Comparison of ENCODE assay signal across 1 cellular context in the genomic region with DNA sequence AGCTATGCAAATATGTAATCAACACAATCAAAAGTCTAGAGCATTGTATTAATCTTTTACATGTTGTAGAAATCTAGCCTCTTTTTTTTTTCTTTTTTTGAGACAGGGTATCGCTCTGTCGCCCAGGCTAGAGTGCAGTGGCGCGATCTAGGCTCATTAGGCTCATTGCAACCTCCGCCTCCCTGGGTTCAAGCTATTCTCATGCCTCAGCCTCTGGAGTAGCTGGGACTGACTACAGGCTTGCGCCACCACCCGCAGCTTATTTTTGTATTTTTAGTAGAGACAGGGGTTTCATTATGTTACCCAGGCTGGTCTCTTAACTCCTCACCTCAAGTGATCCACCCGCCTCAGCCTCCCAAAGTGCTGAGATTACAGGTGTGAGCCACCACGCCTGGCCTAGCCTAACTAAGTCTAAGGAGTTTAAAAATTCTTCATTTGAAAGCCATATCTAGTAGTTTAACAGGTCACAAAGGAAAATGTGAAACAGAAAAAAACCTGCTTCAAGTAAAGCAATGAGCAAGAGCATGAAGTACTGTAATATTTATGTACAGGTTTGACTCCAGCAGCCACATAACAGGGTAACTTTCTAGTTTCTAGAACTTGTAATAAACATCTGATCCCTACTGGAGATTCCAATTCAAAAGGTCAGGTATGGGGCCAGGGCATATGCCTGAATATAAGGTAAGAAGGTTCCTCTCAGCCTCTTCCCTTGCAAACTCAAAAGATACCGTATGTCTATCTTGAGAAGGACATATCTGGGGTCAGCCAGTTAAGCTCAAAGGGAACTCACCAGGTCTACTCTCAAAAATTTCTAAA.
TF ChIP-seq lines count a peak whose summit lies in the region.

No MANE protein-coding gene starts in this region.

TF ChIP-seq in K562, 482 proteins besides CTCF, POLR2A, EP300 and RAD21:
- TF ChIP-seq, protein P1, sequence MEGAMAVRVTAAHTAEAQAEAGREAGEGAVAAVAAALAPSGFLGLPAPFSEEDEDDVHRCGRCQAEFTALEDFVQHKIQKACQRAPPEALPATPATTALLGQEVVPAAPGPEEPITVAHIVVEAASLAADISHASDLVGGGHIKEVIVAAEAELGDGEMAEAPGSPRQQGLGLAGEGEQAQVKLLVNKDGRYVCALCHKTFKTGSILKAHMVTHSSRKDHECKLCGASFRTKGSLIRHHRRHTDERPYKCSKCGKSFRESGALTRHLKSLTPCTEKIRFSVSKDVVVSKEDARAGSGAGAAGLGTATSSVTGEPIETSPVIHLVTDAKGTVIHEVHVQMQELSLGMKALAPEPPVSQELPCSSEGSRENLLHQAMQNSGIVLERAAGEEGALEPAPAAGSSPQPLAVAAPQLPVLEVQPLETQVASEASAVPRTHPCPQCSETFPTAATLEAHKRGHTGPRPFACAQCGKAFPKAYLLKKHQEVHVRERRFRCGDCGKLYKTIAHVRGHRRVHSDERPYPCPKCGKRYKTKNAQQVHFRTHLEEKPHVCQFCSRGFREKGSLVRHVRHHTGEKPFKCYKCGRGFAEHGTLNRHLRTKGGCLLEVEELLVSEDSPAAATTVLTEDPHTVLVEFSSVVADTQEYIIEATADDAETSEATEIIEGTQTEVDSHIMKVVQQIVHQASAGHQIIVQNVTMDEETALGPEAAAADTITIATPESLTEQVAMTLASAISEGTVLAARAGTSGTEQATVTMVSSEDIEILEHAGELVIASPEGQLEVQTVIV (CRISPR knock-in tag; IDR thresholded peaks at IDR 0.05; ENCODE audit: borderline replicate concordance) = no peak
- TF ChIP-seq ILK (tag; IDR thresholded peaks at IDR 0.05; ENCODE audit: borderline replicate concordance, low read depth) (no peak), HNRNPLL (IDR thresholded peaks at IDR 0.05; ENCODE audit: low read depth, low read length, poor library complexity, severe bottlenecking) (no peak), TEAD1 (CRISPR knock-in tag; IDR thresholded peaks at IDR 0.05) (no peak), CTBP1 (IDR thresholded peaks at IDR 0.05; ENCODE audit: borderline replicate concordance) (no peak), ZNF354B (CRISPR knock-in tag; IDR thresholded peaks at IDR 0.05) (no peak), NR3C1 (CRISPR knock-in tag; IDR thresholded peaks at IDR 0.05) (no peak), PPARD (CRISPR knock-in tag; IDR thresholded peaks at IDR 0.05) (no peak), SIN3A (IDR thresholded peaks at IDR 0.05; ENCODE audit: borderline replicate concordance in 2 of 2, control insufficient read depth in 1 of 2, low read depth in 2 of 2, low read length in 2 of 2) (no peak), ETS2 (tag; IDR thresholded peaks at IDR 0.05; ENCODE audit: borderline replicate concordance, poor library complexity, severe bottlenecking) (no peak), TBP (optimal IDR thresholded peaks at IDR 0.05; ENCODE audit: low read depth, low read length) (no peak), JUN (IDR thresholded peaks at IDR 0.05; ENCODE audit: borderline replicate concordance, low read depth, low read length) (no peak), JUN (CRISPR knock-in tag; IDR thresholded peaks at IDR 0.05; ENCODE audit: borderline replicate concordance) (no peak)
- TF ChIP-seq, protein P2, sequence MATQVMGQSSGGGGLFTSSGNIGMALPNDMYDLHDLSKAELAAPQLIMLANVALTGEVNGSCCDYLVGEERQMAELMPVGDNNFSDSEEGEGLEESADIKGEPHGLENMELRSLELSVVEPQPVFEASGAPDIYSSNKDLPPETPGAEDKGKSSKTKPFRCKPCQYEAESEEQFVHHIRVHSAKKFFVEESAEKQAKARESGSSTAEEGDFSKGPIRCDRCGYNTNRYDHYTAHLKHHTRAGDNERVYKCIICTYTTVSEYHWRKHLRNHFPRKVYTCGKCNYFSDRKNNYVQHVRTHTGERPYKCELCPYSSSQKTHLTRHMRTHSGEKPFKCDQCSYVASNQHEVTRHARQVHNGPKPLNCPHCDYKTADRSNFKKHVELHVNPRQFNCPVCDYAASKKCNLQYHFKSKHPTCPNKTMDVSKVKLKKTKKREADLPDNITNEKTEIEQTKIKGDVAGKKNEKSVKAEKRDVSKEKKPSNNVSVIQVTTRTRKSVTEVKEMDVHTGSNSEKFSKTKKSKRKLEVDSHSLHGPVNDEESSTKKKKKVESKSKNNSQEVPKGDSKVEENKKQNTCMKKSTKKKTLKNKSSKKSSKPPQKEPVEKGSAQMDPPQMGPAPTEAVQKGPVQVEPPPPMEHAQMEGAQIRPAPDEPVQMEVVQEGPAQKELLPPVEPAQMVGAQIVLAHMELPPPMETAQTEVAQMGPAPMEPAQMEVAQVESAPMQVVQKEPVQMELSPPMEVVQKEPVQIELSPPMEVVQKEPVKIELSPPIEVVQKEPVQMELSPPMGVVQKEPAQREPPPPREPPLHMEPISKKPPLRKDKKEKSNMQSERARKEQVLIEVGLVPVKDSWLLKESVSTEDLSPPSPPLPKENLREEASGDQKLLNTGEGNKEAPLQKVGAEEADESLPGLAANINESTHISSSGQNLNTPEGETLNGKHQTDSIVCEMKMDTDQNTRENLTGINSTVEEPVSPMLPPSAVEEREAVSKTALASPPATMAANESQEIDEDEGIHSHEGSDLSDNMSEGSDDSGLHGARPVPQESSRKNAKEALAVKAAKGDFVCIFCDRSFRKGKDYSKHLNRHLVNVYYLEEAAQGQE (CRISPR knock-in tag; IDR thresholded peaks at IDR 0.05; ENCODE audit: low read depth) = no peak
- TF ChIP-seq, protein P3, sequence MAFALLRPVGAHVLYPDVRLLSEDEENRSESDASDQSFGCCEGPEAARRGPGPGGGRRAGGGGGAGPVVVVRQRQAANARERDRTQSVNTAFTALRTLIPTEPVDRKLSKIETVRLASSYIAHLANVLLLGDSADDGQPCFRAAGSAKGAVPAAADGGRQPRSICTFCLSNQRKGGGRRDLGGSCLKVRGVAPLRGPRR (CRISPR knock-in tag; IDR thresholded peaks at IDR 0.05) = no peak
- TF ChIP-seq, protein P4, sequence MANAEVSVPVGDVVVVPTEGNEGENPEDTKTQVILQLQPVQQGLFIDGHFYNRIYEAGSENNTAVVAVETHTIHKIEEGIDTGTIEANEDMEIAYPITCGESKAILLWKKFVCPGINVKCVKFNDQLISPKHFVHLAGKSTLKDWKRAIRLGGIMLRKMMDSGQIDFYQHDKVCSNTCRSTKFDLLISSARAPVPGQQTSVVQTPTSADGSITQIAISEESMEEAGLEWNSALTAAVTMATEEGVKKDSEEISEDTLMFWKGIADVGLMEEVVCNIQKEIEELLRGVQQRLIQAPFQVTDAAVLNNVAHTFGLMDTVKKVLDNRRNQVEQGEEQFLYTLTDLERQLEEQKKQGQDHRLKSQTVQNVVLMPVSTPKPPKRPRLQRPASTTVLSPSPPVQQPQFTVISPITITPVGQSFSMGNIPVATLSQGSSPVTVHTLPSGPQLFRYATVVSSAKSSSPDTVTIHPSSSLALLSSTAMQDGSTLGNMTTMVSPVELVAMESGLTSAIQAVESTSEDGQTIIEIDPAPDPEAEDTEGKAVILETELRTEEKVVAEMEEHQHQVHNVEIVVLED (CRISPR knock-in tag; IDR thresholded peaks at IDR 0.05) = no peak
- TF ChIP-seq, protein P5, sequence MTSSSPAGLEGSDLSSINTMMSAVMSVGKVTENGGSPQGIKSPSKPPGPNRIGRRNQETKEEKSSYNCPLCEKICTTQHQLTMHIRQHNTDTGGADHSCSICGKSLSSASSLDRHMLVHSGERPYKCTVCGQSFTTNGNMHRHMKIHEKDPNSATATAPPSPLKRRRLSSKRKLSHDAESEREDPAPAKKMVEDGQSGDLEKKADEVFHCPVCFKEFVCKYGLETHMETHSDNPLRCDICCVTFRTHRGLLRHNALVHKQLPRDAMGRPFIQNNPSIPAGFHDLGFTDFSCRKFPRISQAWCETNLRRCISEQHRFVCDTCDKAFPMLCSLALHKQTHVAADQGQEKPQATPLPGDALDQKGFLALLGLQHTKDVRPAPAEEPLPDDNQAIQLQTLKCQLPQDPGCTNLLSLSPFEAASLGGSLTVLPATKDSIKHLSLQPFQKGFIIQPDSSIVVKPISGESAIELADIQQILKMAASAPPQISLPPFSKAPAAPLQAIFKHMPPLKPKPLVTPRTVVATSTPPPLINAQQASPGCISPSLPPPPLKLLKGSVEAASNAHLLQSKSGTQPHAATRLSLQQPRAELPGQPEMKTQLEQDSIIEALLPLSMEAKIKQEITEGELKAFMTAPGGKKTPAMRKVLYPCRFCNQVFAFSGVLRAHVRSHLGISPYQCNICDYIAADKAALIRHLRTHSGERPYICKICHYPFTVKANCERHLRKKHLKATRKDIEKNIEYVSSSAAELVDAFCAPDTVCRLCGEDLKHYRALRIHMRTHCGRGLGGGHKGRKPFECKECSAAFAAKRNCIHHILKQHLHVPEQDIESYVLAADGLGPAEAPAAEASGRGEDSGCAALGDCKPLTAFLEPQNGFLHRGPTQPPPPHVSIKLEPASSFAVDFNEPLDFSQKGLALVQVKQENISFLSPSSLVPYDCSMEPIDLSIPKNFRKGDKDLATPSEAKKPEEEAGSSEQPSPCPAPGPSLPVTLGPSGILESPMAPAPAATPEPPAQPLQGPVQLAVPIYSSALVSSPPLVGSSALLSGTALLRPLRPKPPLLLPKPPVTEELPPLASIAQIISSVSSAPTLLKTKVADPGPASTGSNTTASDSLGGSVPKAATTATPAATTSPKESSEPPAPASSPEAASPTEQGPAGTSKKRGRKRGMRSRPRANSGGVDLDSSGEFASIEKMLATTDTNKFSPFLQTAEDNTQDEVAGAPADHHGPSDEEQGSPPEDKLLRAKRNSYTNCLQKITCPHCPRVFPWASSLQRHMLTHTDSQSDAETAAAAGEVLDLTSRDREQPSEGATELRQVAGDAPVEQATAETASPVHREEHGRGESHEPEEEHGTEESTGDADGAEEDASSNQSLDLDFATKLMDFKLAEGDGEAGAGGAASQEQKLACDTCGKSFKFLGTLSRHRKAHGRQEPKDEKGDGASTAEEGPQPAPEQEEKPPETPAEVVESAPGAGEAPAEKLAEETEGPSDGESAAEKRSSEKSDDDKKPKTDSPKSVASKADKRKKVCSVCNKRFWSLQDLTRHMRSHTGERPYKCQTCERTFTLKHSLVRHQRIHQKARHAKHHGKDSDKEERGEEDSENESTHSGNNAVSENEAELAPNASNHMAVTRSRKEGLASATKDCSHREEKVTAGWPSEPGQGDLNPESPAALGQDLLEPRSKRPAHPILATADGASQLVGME (CRISPR knock-in tag; IDR thresholded peaks at IDR 0.05) = no peak
